In the genomic region with DNA sequence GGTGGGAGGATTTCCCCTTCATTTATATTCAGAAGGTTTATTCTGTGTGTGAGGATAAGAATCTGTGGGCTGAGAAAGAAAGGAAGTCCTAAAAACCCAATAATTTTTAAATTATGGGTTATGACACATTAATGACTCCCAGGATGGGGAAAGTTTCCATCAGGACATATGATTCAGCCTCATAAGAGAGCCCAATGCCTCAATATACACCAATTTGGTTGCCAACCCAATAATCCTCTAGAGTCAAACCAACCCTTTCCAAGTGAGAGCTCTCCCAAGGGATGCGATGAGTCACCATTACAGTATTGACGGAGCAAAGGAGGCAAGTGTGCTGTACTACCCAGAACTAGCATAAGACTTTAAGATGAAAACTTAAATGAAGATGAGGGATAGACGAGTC, we compare ENCODE assay signal across 14 cellular contexts.
A peak's percentile ranks its signal among the peaks of the same experiment; 100 is the strongest.
DNase-seq lines count a peak whose midpoint lies in the region; ATAC-seq and TF ChIP-seq lines count a peak whose summit lies in the region.
"Had no signal": no experiment of that assay in that cellular context is flagged by ENCODE, and none has a peak within 500 bp of the region (broad histone marks: within the 10 kb centered on the region; RNA-seq: fewer than 3 reads in every experiment).

No MANE protein-coding gene starts in this region.

- H3K4me1 ChIP-seq in foreskin keratinocyte = peaks cover 35% of the 10 kb centered on the region

- H3K27me3 ChIP-seq in foreskin keratinocyte = no peaks in the 10 kb centered on the region
- H3K27me3 ChIP-seq: BLaER1, heart right ventricle had no signal

- TF ChIP-seq CTCF in foreskin keratinocyte (conservative IDR thresholded peaks at IDR 0.05) = no peak

- H3K27ac ChIP-seq in foreskin keratinocyte = peak overlapping the region; percentile 49
- H3K27ac ChIP-seq: BLaER1, heart right ventricle, HL-60, VCaP had no signal

- ATAC-seq in SK-N-SH treated with all-trans-retinoic acid at 6 μM for 48 hours (peak; percentile 66), foreskin keratinocyte (peak; percentile 65), GM18868 (IDR thresholded peaks at IDR 0.05; ENCODE audit: unreplicated experiment) (no peak), GM18519 (IDR thresholded peaks at IDR 0.05; ENCODE audit: low FRiP score, unreplicated experiment) (no peak)

- DNase-seq in A172 (ENCODE audit: low spot score) (peak; percentile 81), H4 (ENCODE audit: low spot score) (peak; percentile 49), foreskin keratinocyte (peak; percentile 74 to 83), NCI-H510A (lab: John Stamatoyannopoulos, UW) (no peak), middle frontal gyrus (ENCODE audit: extremely low spot score, low spot score) (no peak)
- DNase-seq: activated T-cell treated with anti-CD3 and anti-CD28 coated beads, Interleukin-2, amount 50 U/mL, for 24 hours; heart right ventricle; NCI-H1417 treated with DMSO at 0.1 percent for 48 hours had no signal

TF ChIP-seq in SK-N-SH treated with all-trans-retinoic acid at 6 μM for 48 hours, 23 proteins besides CTCF, POLR2A, EP300 and RAD21:
- TF ChIP-seq, protein P1, sequence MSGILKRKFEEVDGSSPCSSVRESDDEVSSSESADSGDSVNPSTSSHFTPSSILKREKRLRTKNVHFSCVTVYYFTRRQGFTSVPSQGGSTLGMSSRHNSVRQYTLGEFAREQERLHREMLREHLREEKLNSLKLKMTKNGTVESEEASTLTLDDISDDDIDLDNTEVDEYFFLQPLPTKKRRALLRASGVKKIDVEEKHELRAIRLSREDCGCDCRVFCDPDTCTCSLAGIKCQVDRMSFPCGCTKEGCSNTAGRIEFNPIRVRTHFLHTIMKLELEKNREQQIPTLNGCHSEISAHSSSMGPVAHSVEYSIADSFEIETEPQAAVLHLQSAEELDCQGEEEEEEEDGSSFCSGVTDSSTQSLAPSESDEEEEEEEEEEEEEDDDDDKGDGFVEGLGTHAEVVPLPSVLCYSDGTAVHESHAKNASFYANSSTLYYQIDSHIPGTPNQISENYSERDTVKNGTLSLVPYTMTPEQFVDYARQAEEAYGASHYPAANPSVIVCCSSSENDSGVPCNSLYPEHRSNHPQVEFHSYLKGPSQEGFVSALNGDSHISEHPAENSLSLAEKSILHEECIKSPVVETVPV (CRISPR knock-in tag; IDR thresholded peaks at IDR 0.05) = no peak
- peak; percentile 70; the same call in 1 of the 2 replicates for TF ChIP-seq ZC3H10 (CRISPR knock-in tag; IDR thresholded peaks at IDR 0.05)
- TF ChIP-seq GLIS3 (CRISPR knock-in tag; IDR thresholded peaks at IDR 0.05) = no peak
- peak; percentile 73 for TF ChIP-seq TOX (CRISPR knock-in tag; IDR thresholded peaks at IDR 0.05; ENCODE audit: borderline replicate concordance)
- no peak for TF ChIP-seq ARNTL (CRISPR knock-in tag; IDR thresholded peaks at IDR 0.05; ENCODE audit: borderline replicate concordance, low read depth)
- no peak for TF ChIP-seq BACH2 (CRISPR knock-in tag; IDR thresholded peaks at IDR 0.05; ENCODE audit: borderline replicate concordance)
- TF ChIP-seq, protein P2, sequence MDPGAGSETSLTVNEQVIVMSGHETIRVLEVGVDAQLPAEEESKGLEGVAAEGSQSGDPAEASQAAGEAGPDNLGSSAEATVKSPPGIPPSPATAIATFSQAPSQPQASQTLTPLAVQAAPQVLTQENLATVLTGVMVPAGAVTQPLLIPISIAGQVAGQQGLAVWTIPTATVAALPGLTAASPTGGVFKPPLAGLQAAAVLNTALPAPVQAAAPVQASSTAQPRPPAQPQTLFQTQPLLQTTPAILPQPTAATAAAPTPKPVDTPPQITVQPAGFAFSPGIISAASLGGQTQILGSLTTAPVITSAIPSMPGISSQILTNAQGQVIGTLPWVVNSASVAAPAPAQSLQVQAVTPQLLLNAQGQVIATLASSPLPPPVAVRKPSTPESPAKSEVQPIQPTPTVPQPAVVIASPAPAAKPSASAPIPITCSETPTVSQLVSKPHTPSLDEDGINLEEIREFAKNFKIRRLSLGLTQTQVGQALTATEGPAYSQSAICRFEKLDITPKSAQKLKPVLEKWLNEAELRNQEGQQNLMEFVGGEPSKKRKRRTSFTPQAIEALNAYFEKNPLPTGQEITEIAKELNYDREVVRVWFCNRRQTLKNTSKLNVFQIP (CRISPR knock-in tag; IDR thresholded peaks at IDR 0.05; ENCODE audit: borderline replicate concordance, low read depth) = no peak
- TF ChIP-seq ISL1 (CRISPR knock-in tag; IDR thresholded peaks at IDR 0.05) = peak; percentile 70
- no peak for TF ChIP-seq RARB (CRISPR knock-in tag; IDR thresholded peaks at IDR 0.05)
- TF ChIP-seq ZNF8 (CRISPR knock-in tag; IDR thresholded peaks at IDR 0.05) = no peak
- no peak for TF ChIP-seq ZFP30 (CRISPR knock-in tag; IDR thresholded peaks at IDR 0.05)
- TF ChIP-seq, protein P3, sequence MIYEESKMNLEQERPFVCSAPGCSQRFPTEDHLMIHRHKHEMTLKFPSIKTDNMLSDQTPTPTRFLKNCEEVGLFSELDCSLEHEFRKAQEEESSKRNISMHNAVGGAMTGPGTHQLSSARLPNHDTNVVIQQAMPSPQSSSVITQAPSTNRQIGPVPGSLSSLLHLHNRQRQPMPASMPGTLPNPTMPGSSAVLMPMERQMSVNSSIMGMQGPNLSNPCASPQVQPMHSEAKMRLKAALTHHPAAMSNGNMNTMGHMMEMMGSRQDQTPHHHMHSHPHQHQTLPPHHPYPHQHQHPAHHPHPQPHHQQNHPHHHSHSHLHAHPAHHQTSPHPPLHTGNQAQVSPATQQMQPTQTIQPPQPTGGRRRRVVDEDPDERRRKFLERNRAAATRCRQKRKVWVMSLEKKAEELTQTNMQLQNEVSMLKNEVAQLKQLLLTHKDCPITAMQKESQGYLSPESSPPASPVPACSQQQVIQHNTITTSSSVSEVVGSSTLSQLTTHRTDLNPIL (CRISPR knock-in tag; IDR thresholded peaks at IDR 0.05; ENCODE audit: low read depth) = no peak

Comparison
In these comparisons a context has a peak if more than half of its experiments do, and no peak if none do; other contexts are left out.
1. DNase-seq: peak in A172 (single experiment), H4 (single experiment) and foreskin keratinocyte (2 of 2); none in NCI-H510A (single experiment) and middle frontal gyrus (single experiment).
2. ATAC-seq: peak in SK-N-SH treated with all-trans-retinoic acid at 6 μM for 48 hours (single experiment) and foreskin keratinocyte (single experiment); none in GM18868 (single experiment) and GM18519 (single experiment).